Comparison of ENCODE assay signal across 9 cellular contexts in genomic region chr2:71082402-71083252, GRCh38.
DNase-seq lines count a peak whose midpoint lies in the region; ATAC-seq and FAIRE-seq lines count a peak whose summit lies in the region.
"Had no signal": no experiment of that assay in that cellular context is flagged by ENCODE, and none has a peak within 500 bp of the region (broad histone marks: within the 10 kb centered on the region; RNA-seq: fewer than 3 reads in every experiment).

No MANE protein-coding gene starts in this region.

- no peaks in the 10 kb centered on the region for H3K9me3 Mint-ChIP-seq in stimulated activated memory B cell treated with anti-CD40 and anti-IgM and Interleukin-4, amounts not matched to agents 10 μg/mL and 1 μg/mL and 100 μg/mL, for 72 hours
- H3K9me3 Mint-ChIP-seq: neural crest cell had no signal

- peaks cover 9% of the 10 kb centered on the region for H3K4me1 Mint-ChIP-seq in stimulated activated memory B cell treated with anti-CD40 and anti-IgM and Interleukin-4, amounts not matched to agents 10 μg/mL and 1 μg/mL and 100 μg/mL, for 72 hours

- H3K36me3 Mint-ChIP-seq in stimulated activated memory B cell treated with anti-CD40 and anti-IgM and Interleukin-4, amounts not matched to agents 10 μg/mL and 1 μg/mL and 100 μg/mL, for 72 hours = peaks cover 15% of the 10 kb centered on the region

- peak; percentile 56 for ATAC-seq in HG03565 (IDR thresholded peaks at IDR 0.05; ENCODE audit: unreplicated experiment)
- peak; percentile 75 for ATAC-seq in stimulated activated memory B cell treated with anti-CD40 and anti-IgM and Interleukin-4, amounts not matched to agents 10 μg/mL and 1 μg/mL and 100 μg/mL, for 72 hours

- peaks cover 6% of the 10 kb centered on the region for H3K27me3 Mint-ChIP-seq in stimulated activated memory B cell treated with anti-CD40 and anti-IgM and Interleukin-4, amounts not matched to agents 10 μg/mL and 1 μg/mL and 100 μg/mL, for 72 hours

- H3K27ac Mint-ChIP-seq in stimulated activated memory B cell treated with anti-CD40 and anti-IgM and Interleukin-4, amounts not matched to agents 10 μg/mL and 1 μg/mL and 100 μg/mL, for 72 hours = no peak overlapping the region

- peak; percentile 40 for DNase-seq in activated T-cell treated with anti-CD3 and anti-CD28 coated beads for 24 hours (ENCODE audit: low read depth)
- DNase-seq in activated T-cell treated with anti-CD3 and anti-CD28 coated beads, Interleukin-2, amount 50 U/mL, for 1 hour = no peak
- peak; percentile 36 for DNase-seq in activated naive CD4-positive, alpha-beta T cell treated with anti-CD3 and anti-CD28 coated beads, Interleukin-2, amount 50 U/mL, for 16 hours
- no peak for DNase-seq in urothelium cell line (ENCODE audit: low spot score)
- DNase-seq in NCI-H2171 treated with DMSO at 0.1 percent for 48 hours (lab: John Stamatoyannopoulos, UW) = no peak
- DNase-seq in superior temporal gyrus (ENCODE audit: extremely low spot score) = no peak

- H3K4me3 Mint-ChIP-seq in stimulated activated memory B cell treated with anti-CD40 and anti-IgM and Interleukin-4, amounts not matched to agents 10 μg/mL and 1 μg/mL and 100 μg/mL, for 72 hours = no peak overlapping the region
- H3K4me3 Mint-ChIP-seq: neural crest cell had no signal

- no peak for FAIRE-seq in urothelium cell line (lab: Jason Lieb, UNC)

Comparison
In these comparisons a context has a peak if more than half of its experiments do, and no peak if none do; other contexts are left out.
1. DNase-seq: peak in activated T-cell treated with anti-CD3 and anti-CD28 coated beads for 24 hours (single experiment) and activated naive CD4-positive, alpha-beta T cell treated with anti-CD3 and anti-CD28 coated beads, Interleukin-2, amount 50 U/mL, for 16 hours (single experiment); none in activated T-cell treated with anti-CD3 and anti-CD28 coated beads, Interleukin-2, amount 50 U/mL, for 1 hour (single experiment), urothelium cell line (single experiment), NCI-H2171 treated with DMSO at 0.1 percent for 48 hours (single experiment) and superior temporal gyrus (single experiment).